ENCODE assay signal across 1 cellular context in the genomic region with DNA sequence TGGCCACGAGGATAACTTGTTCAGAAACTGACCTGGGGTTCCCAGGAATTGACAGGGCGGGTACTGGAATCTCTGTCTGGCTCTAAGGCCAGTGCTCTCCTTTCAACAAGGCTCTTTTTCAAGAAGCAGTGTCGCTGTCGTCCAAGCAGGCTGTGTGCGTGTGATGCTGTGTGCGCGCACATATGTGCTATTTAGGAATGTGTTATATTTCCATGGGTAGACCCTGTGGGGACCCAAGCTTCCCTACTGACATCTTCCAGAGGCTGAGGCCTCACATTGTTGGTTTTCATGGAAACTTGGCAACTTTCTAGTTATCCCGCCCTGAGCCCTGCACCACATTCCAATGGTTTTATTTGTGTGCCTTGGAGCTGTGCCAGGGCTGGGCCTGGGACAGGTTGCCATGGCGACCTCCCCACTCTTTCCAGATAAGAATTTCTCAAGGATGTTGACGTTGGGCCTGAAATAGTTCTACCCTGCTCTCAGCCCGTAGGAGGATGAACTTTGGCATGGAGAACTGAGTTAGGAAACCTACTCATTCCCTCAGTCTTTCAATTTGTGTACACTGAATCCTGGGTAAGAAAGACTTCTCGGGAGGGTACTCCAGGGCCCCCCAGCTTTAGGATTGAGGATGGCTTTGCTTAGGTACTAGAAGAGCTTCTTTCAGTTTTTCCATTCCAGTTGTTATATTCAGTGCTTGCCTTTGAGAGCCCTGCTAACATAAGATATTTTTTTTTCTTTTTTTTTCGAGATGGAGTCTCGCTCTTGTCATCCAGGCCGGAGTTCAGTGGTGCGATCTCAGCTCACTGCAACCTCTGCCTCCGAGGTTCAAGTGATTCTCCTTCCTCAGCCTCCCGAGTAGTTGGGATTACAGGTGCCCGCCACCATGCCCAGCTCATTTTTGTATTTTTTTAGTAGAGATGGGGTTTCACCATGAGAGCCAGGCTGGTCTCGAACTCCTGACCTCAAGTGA.
A peak's percentile ranks its signal among the peaks of the same experiment; 100 is the strongest.
TF ChIP-seq lines count a peak whose summit lies in the region.

No MANE protein-coding gene starts in this region.

TF ChIP-seq in HepG2, 621 proteins besides CTCF, POLR2A, EP300 and RAD21 (continued from another document and continues in another):
- TF ChIP-seq, protein P1, sequence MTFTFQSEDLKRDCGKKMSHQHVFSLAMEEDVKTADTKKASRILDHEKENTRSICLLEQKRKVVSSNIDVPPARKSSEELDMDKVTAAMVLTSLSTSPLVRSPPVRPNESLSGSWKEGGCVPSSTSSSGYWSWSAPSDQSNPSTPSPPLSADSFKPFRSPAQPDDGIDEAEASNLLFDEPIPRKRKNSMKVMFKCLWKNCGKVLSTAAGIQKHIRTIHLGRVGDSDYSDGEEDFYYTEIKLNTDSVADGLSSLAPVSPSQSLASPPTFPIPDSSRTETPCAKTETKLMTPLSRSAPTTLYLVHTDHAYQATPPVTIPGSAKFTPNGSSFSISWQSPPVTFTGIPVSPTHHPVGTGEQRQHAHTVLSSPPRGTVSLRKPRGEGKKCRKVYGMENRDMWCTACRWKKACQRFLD (CRISPR knock-in tag; IDR thresholded peaks at IDR 0.05; ENCODE audit: borderline replicate concordance), result no peak
- TF ChIP-seq POLR2G (IDR thresholded peaks at IDR 0.05; ENCODE audit: low read depth, low read length) (no peak), U2AF2 (IDR thresholded peaks at IDR 0.05; ENCODE audit: low read depth, low read length) (peak; percentile 91), GATA4 (IDR thresholded peaks at IDR 0.05; ENCODE audit: borderline replicate concordance, low read depth) (peak; percentile 76; the same call in 1 of the 2 replicates), LCORL (IDR thresholded peaks at IDR 0.05) (0 out of 2 replicates have a peak, but pooled peaks have one; percentile 43), LCORL (CRISPR knock-in tag; IDR thresholded peaks at IDR 0.05) (peak; percentile 87), PITX1 (CRISPR knock-in tag; IDR thresholded peaks at IDR 0.05) (peak; percentile 80; the same call in 1 of the 2 replicates), MZF1 (CRISPR knock-in tag; IDR thresholded peaks at IDR 0.05; ENCODE audit: borderline replicate concordance) (no peak), PHF21A (CRISPR knock-in tag; IDR thresholded peaks at IDR 0.05) (peak; percentile 91), ZNF264 (CRISPR knock-in tag; IDR thresholded peaks at IDR 0.05) (0 out of 2 replicates have a peak, but pooled peaks have one; percentile 34), ISX (CRISPR knock-in tag; conservative IDR thresholded peaks at IDR 0.05) (no peak), NFIC (IDR thresholded peaks at IDR 0.05; ENCODE audit: low read length) (peak; percentile 97), HDAC1 (CRISPR knock-in tag; IDR thresholded peaks at IDR 0.05) (peak; percentile 68; the same call in 1 of the 2 replicates), ZNF33B (CRISPR knock-in tag; IDR thresholded peaks at IDR 0.05) (no peak), JUND (CRISPR knock-in tag; IDR thresholded peaks at IDR 0.05) (0 out of 2 replicates have a peak, but pooled peaks have one; percentile 30), RFX3 (CRISPR knock-in tag; IDR thresholded peaks at IDR 0.05) (peak; percentile 99), MTA1 (CRISPR knock-in tag; IDR thresholded peaks at IDR 0.05; ENCODE audit: borderline replicate concordance) (peak; percentile 70; the same call in 1 of the 2 replicates), ZNF143 (CRISPR knock-in tag; IDR thresholded peaks at IDR 0.05) (peak; percentile 65), ZNF274 (CRISPR knock-in tag; IDR thresholded peaks at IDR 0.05) (no peak), ZNF354B (CRISPR knock-in tag; IDR thresholded peaks at IDR 0.05) (0 out of 2 replicates have a peak, but pooled peaks have one; percentile 36), AKAP8 (CRISPR knock-in tag; IDR thresholded peaks at IDR 0.05) (0 out of 2 replicates have a peak, but pooled peaks have one; percentile 48), KDM6A (CRISPR knock-in tag; IDR thresholded peaks at IDR 0.05; ENCODE audit: low read depth) (peak; percentile 74), STAT5B (CRISPR knock-in tag; IDR thresholded peaks at IDR 0.05) (no peak), SYNCRIP (IDR thresholded peaks at IDR 0.05; ENCODE audit: insufficient read depth, low read depth, low read length) (no peak), HNF4G (IDR thresholded peaks at IDR 0.05; ENCODE audit: borderline replicate concordance, low read depth, low read length) (peak; percentile 65), HNF4G (CRISPR knock-in tag; IDR thresholded peaks at IDR 0.05; ENCODE audit: borderline replicate concordance, low read depth) (peak; percentile 67; the same call in 1 of the 2 replicates), KAT7 (CRISPR knock-in tag; IDR thresholded peaks at IDR 0.05; ENCODE audit: borderline replicate concordance) (no peak), ZNF761 (CRISPR knock-in tag; conservative IDR thresholded peaks at IDR 0.05) (no peak), ZZZ3 (CRISPR knock-in tag; IDR thresholded peaks at IDR 0.05; ENCODE audit: borderline replicate concordance) (no peak), KDM3A (CRISPR knock-in tag; IDR thresholded peaks at IDR 0.05; ENCODE audit: low read depth) (no peak), FOXO1 (CRISPR knock-in tag; IDR thresholded peaks at IDR 0.05) (peak; percentile 78; the same call in 1 of the 2 replicates), ZNF550 (CRISPR knock-in tag; IDR thresholded peaks at IDR 0.05; ENCODE audit: borderline replicate concordance) (no peak), NFYB (CRISPR knock-in tag; IDR thresholded peaks at IDR 0.05) (no peak)
- TF ChIP-seq, protein P2, sequence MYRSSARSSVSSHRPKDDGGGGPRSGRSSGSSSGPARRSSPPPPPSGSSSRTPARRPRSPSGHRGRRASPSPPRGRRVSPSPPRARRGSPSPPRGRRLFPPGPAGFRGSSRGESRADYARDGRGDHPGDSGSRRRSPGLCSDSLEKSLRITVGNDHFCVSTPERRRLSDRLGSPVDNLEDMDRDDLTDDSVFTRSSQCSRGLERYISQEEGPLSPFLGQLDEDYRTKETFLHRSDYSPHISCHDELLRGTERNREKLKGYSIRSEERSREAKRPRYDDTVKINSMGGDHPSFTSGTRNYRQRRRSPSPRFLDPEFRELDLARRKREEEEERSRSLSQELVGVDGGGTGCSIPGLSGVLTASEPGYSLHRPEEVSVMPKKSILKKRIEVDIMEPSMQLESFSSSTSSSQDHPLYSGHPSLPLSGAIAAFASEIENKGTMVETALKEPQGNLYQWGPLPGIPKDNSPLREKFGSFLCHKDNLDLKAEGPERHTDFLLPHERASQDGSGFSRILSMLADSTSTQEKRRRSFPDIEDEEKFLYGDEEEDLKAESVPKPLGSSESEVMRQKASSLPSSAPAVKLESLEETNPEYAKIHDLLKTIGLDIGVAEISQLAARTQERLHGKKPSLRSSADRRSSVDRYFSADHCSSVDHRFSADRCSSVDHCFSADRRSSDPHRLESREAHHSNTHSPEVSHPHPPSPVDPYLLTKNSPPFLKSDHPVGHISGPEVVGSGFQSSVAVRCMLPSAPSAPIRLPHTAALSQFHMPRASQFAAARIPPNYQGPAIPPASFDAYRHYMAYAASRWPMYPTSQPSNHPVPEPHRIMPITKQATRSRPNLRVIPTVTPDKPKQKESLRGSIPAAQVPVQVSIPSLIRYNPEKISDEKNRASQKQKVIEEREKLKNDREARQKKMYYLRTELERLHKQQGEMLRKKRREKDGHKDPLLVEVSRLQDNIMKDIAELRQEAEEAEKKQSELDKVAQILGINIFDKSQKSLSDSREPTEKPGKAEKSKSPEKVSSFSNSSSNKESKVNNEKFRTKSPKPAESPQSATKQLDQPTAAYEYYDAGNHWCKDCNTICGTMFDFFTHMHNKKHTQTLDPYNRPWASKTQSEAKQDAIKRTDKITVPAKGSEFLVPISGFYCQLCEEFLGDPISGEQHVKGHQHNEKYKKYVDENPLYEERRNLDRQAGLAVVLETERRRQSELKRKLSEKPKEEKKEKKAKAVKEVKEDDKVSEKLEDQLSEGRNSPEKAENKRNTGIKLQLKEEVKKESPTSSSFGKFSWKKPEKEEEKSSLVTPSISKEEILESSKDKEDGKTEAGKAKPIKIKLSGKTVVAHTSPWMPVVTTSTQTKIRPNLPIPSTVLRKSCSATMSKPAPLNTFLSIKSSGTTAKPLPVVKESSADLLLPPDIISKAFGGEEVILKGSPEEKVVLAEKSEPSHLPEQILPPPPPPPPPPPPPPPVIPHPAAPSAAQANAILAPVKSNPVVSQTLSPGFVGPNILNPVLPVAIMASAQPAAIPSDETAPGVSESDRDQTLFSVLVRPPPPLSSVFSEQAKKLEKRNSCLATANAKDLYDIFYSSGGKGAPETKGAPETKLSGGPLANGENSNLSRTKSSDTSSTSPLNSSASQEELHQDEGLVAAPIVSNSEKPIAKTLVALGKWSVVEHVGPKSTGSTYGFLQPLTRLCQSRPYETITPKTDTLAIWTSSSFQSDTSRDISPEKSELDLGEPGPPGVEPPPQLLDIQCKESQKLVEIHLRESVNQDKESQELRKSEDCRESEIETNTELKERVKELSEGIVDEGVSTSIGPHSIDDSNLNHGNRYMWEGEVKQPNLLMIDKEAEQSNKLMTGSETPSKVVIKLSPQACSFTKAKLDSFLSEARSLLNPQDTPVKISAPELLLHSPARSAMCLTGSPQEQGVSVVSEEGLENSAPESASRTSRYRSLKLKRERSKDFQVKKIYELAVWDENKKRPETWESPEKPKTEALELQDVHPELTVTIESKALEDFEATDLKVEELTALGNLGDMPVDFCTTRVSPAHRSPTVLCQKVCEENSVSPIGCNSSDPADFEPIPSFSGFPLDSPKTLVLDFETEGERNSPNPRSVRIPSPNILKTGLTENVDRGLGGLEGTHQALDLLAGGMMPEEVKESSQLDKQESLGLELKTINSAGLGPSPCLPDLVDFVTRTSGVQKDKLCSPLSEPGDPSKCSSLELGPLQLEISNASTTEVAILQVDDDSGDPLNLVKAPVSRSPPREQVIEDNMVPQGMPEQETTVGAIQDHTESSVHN (CRISPR knock-in tag; IDR thresholded peaks at IDR 0.05), result no peak
- TF ChIP-seq, protein P3, sequence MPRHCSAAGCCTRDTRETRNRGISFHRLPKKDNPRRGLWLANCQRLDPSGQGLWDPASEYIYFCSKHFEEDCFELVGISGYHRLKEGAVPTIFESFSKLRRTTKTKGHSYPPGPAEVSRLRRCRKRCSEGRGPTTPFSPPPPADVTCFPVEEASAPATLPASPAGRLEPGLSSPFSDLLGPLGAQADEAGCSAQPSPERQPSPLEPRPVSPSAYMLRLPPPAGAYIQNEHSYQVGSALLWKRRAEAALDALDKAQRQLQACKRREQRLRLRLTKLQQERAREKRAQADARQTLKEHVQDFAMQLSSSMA (CRISPR knock-in tag; IDR thresholded peaks at IDR 0.05), result no peak
- TF ChIP-seq, protein P4, sequence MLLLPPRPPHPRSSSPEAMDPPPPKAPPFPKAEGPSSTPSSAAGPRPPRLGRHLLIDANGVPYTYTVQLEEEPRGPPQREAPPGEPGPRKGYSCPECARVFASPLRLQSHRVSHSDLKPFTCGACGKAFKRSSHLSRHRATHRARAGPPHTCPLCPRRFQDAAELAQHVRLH (CRISPR knock-in tag; IDR thresholded peaks at IDR 0.05; ENCODE audit: borderline replicate concordance, low read depth), result peak; percentile 35; the same call in 1 of the 2 replicates
- TF ChIP-seq, protein P5, sequence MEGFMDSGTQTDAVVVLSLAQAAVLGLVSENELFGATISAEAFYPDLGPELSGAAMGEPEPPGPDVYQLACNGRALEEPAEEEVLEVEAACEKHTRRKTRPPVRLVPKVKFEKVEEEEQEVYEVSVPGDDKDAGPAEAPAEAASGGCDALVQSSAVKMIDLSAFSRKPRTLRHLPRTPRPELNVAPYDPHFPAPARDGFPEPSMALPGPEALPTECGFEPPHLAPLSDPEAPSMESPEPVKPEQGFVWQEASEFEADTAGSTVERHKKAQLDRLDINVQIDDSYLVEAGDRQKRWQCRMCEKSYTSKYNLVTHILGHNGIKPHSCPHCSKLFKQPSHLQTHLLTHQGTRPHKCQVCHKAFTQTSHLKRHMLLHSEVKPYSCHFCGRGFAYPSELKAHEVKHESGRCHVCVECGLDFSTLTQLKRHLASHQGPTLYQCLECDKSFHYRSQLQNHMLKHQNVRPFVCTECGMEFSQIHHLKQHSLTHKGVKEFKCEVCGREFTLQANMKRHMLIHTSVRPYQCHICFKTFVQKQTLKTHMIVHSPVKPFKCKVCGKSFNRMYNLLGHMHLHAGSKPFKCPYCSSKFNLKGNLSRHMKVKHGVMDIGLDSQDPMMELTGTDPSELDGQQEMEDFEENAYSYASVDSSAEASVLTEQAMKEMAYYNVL (CRISPR knock-in tag; IDR thresholded peaks at IDR 0.05; ENCODE audit: borderline replicate concordance), result peak; percentile 54; the same call in 1 of the 2 replicates
- TF ChIP-seq, protein P6, sequence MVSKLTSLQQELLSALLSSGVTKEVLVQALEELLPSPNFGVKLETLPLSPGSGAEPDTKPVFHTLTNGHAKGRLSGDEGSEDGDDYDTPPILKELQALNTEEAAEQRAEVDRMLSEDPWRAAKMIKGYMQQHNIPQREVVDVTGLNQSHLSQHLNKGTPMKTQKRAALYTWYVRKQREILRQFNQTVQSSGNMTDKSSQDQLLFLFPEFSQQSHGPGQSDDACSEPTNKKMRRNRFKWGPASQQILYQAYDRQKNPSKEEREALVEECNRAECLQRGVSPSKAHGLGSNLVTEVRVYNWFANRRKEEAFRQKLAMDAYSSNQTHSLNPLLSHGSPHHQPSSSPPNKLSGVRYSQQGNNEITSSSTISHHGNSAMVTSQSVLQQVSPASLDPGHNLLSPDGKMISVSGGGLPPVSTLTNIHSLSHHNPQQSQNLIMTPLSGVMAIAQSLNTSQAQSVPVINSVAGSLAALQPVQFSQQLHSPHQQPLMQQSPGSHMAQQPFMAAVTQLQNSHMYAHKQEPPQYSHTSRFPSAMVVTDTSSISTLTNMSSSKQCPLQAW (CRISPR knock-in tag; IDR thresholded peaks at IDR 0.05), result peak; percentile 59; the same call in 1 of the 2 replicates
- TF ChIP-seq, protein P7, sequence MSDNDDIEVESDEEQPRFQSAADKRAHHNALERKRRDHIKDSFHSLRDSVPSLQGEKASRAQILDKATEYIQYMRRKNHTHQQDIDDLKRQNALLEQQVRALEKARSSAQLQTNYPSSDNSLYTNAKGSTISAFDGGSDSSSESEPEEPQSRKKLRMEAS (IDR thresholded peaks at IDR 0.05), result peak; percentile 66
- TF ChIP-seq, protein P8, sequence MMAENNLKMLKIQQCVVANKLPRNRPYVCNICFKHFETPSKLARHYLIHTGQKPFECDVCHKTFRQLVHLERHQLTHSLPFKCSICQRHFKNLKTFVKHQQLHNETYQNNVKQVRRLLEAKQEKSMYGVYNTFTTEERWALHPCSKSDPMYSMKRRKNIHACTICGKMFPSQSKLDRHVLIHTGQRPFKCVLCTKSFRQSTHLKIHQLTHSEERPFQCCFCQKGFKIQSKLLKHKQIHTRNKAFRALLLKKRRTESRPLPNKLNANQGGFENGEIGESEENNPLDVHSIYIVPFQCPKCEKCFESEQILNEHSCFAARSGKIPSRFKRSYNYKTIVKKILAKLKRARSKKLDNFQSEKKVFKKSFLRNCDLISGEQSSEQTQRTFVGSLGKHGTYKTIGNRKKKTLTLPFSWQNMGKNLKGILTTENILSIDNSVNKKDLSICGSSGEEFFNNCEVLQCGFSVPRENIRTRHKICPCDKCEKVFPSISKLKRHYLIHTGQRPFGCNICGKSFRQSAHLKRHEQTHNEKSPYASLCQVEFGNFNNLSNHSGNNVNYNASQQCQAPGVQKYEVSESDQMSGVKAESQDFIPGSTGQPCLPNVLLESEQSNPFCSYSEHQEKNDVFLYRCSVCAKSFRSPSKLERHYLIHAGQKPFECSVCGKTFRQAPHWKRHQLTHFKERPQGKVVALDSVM (CRISPR knock-in tag; IDR thresholded peaks at IDR 0.05), result peak; percentile 47
- TF ChIP-seq, protein P9, sequence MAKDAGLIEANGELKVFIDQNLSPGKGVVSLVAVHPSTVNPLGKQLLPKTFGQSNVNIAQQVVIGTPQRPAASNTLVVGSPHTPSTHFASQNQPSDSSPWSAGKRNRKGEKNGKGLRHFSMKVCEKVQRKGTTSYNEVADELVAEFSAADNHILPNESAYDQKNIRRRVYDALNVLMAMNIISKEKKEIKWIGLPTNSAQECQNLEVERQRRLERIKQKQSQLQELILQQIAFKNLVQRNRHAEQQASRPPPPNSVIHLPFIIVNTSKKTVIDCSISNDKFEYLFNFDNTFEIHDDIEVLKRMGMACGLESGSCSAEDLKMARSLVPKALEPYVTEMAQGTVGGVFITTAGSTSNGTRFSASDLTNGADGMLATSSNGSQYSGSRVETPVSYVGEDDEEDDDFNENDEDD (CRISPR knock-in tag; IDR thresholded peaks at IDR 0.05; ENCODE audit: borderline replicate concordance), result peak; percentile 58; the same call in 1 of the 2 replicates
